In genomic region chr19:4278926-4279529, GRCh38 we compare ENCODE assay signal across 9 cellular contexts. TPM values are rescaled to one million over a fixed set of nuclear protein-coding genes. Genes with fewer than 3 reads are reported as not detected.
DNase-seq lines count a peak whose midpoint lies in the region; ATAC-seq and TF ChIP-seq lines count a peak whose summit lies in the region.
"Had no signal": no experiment of that assay in that cellular context is flagged by ENCODE, and none has a peak within 500 bp of the region (broad histone marks: within the 10 kb centered on the region; RNA-seq: fewer than 3 reads in every experiment).

TSS of gene SHD (plus strand) at chr19:4279266. CDS start at chr19:4280064, 798 bp downstream.

- H3K27me3 ChIP-seq in cardiac muscle cell (no peaks in the 10 kb centered on the region), dorsolateral prefrontal cortex (peaks cover 0 to 34% (median 9%) of the 10 kb centered on the region in 45 donors), upper lobe of right lung (peaks cover 49% of the 10 kb centered on the region)

- H3K9me3 ChIP-seq in cardiac muscle cell (ENCODE audit: low read depth) (no peaks in the 10 kb centered on the region), mucosa of descending colon (no peaks in the 10 kb centered on the region), upper lobe of right lung (no peaks in the 10 kb centered on the region)

- H3K4me3 ChIP-seq in cardiac muscle cell (peak within 1 kb of the TSS; percentile 90), dorsolateral prefrontal cortex (peak within 1 kb of the TSS; percentile 21 to 74 (median 61)), mucosa of descending colon (no peak within 1 kb of the TSS), upper lobe of right lung (no peak within 1 kb of the TSS)

- intact Hi-C loops in Right ventricle myocardium superior (cut with DNase I) (no loop called here), dorsolateral prefrontal cortex (cut with DNase I) (no loop called here), mucosa of descending colon (cut with DNase I, micrococcal nuclease) (no loop called here), upper lobe of right lung (cut with DNase I) (no loop called here)

- H3K4me1 ChIP-seq in cardiac muscle cell (ENCODE audit: low read depth) (peaks cover 16% of the 10 kb centered on the region), mucosa of descending colon (ENCODE audit: low read depth) (peaks cover 9% of the 10 kb centered on the region), upper lobe of right lung (peaks cover 6% of the 10 kb centered on the region)

- peak in 1 of 2 donors; percentile 71 for DNase-seq in cardiac muscle cell (ENCODE audit: low read depth in 1 of 2, low spot score in 1 of 2)
- no peak for DNase-seq in Right ventricle myocardium superior
- peak in 2 of 10 donors; percentile 8 to 39 for DNase-seq in dorsolateral prefrontal cortex
- DNase-seq in mucosa of descending colon = no peak
- DNase-seq in upper lobe of right lung = no peak
- no peak for DNase-seq in EL
- DNase-seq: activated CD8-positive, alpha-beta memory T cell treated with anti-CD3 and anti-CD28 coated beads, Interleukin-2, amount 10 ng/mL, durations not matched to agents 7 days and 5 days had no signal

- H3K36me3 ChIP-seq in cardiac muscle cell (no peaks in the 10 kb centered on the region), mucosa of descending colon (ENCODE audit: low read depth) (no peaks in the 10 kb centered on the region), upper lobe of right lung (no peaks in the 10 kb centered on the region)

- H3K27ac ChIP-seq in cardiac muscle cell (peak within 1 kb of the TSS; percentile 70), dorsolateral prefrontal cortex (peak within 1 kb of the TSS in 9 of 59 donors; percentile 23 to 61 (median 43)), upper lobe of right lung (no peak within 1 kb of the TSS)

- ATAC-seq in Right ventricle myocardium superior (ENCODE audit: poor library complexity) (no peak), mucosa of descending colon (no peak), upper lobe of right lung (peak; percentile 24), GM21515 (IDR thresholded peaks at IDR 0.05; ENCODE audit: unreplicated experiment) (no peak), GM21723 (IDR thresholded peaks at IDR 0.05; ENCODE audit: unreplicated experiment) (no peak)
- ATAC-seq: activated CD8-positive, alpha-beta memory T cell treated with anti-CD3 and anti-CD28 coated beads, Interleukin-2, amount 10 ng/mL, durations not matched to agents 7 days and 5 days had no signal

- TF ChIP-seq CTCF in cardiac muscle cell (IDR thresholded peaks at IDR 0.05; ENCODE audit: low read depth, low read length) = no peak
- no peak for TF ChIP-seq CTCF in dorsolateral prefrontal cortex (IDR thresholded peaks at IDR 0.05 in 54 of 56, conservative IDR thresholded peaks at IDR 0.05 in 2 of 56; ENCODE audit: low read depth in 1 of 56, partially characterized antibody in 56 of 56)
- TF ChIP-seq CTCF in mucosa of descending colon (IDR thresholded peaks at IDR 0.05) = no peak
- no peak for TF ChIP-seq CTCF in upper lobe of right lung (IDR thresholded peaks at IDR 0.05)

RNA-seq across cellular contexts. Expression of gene SHD, which starts in this region (rescaled TPM):
- 78.4 and 144 TPM in 2 replicates for total RNA-seq in cardiac muscle cell
- polyA plus RNA-seq in cardiac muscle cell = 93.2 and 129 TPM in 2 replicates
- total RNA-seq in Right ventricle myocardium superior = not detected
- total RNA-seq in dorsolateral prefrontal cortex = 10 to 100 TPM in 117 of 120 experiments, 1 to 10 TPM in 3; 5.9 to 53.0 (median 20.6) TPM
- 10 to 100 TPM in 2 of 3 donors, 1 to 10 TPM in 1; 4.6 to 27.8 (median 21.0) TPM for total RNA-seq in mucosa of descending colon
- not detected for total RNA-seq in upper lobe of right lung
- total RNA-seq: activated CD8-positive, alpha-beta memory T cell treated with anti-CD3 and anti-CD28 coated beads, Interleukin-2, amount 10 ng/mL, durations not matched to agents 7 days and 5 days had no signal

Comparison
In these comparisons a context has a peak if more than half of its experiments do, and no peak if none do; other contexts are left out.
1. Peak in ATAC-seq in upper lobe of right lung; RNA of the gene not detected or under 1 TPM.
2. H3K4me3 ChIP-seq: peak in cardiac muscle cell (single experiment) and dorsolateral prefrontal cortex (59 of 59); none in mucosa of descending colon (single experiment) and upper lobe of right lung (single experiment).